Comparison of ENCODE assay signal across 17 cellular contexts in genomic region chr2:189413249-189413648, GRCh38.
"Had no signal": no experiment of that assay in that cellular context is flagged by ENCODE, and none has a peak within 500 bp of the region (broad histone marks: within the 10 kb centered on the region; RNA-seq: fewer than 3 reads in every experiment).

No MANE protein-coding gene starts in this region.

- H3K27me3 ChIP-seq: thyroid gland had no signal

- H3K9me3 Mint-ChIP-seq: activated CD4-positive, alpha-beta memory T cell treated with anti-CD3 and anti-CD28 coated beads for 36 hours; activated naive CD8-positive, alpha-beta T cell treated with anti-CD3 and anti-CD28 coated beads for 36 hours; neural crest cell had no signal

- H3K27ac ChIP-seq: thyroid gland had no signal

- H3K9me3 ChIP-seq: thyroid gland had no signal

- ATAC-seq: stimulated activated naive CD8-positive, alpha-beta T cell treated with anti-CD3 and anti-CD28 coated beads, Interleukin-15, Interleukin-2, amounts not matched to agents 100 U/mL and 50 U/mL, for 24 hours had no signal

- H3K36me3 ChIP-seq: thyroid gland had no signal

- H3K4me1 Mint-ChIP-seq: immature natural killer cell had no signal

- H3K27ac Mint-ChIP-seq: activated CD4-positive, alpha-beta memory T cell treated with anti-CD3 and anti-CD28 coated beads for 36 hours; activated naive CD8-positive, alpha-beta T cell treated with anti-CD3 and anti-CD28 coated beads for 36 hours; immature natural killer cell had no signal

- DNase-seq: activated CD4-positive, alpha-beta memory T cell treated with anti-CD3 and anti-CD28 coated beads for 36 hours; activated CD4-positive, alpha-beta T cell treated with anti-CD3 and anti-CD28 coated beads for 48 hours; activated naive CD4-positive, alpha-beta T cell treated with Interleukin-2 at 50 U/mL for 16 hours; activated naive CD8-positive, alpha-beta T cell treated with anti-CD3 and anti-CD28 coated beads for 36 hours; activated T-cell treated with anti-CD3 and anti-CD28 coated beads, Interleukin-2, amount 50 U/mL, for 48 hours; amniotic stem cell; effector CD4-positive, alpha-beta T cell; foreskin melanocyte; immature natural killer cell; midbrain; retina; stimulated activated CD4-positive, alpha-beta T cell treated with anti-CD3 and anti-CD28 coated beads, Interleukin-12 subunit alpha, Interleukin-12 subunit beta, amount 100 ng/mL, for 4 hours; stimulated activated CD4-positive, alpha-beta T cell treated with anti-CD3 and anti-CD28 coated beads, Interleukin-4, amount 100 ng/mL, for 4 hours; stimulated activated naive CD8-positive, alpha-beta T cell treated with anti-CD3 and anti-CD28 coated beads, Interleukin-15, Interleukin-2, amounts not matched to agents 100 U/mL and 50 U/mL, for 24 hours; substantia nigra; thyroid gland had no signal

- H3K4me3 ChIP-seq: thyroid gland had no signal

- H3K4me3 Mint-ChIP-seq: activated CD4-positive, alpha-beta memory T cell treated with anti-CD3 and anti-CD28 coated beads for 36 hours; activated naive CD8-positive, alpha-beta T cell treated with anti-CD3 and anti-CD28 coated beads for 36 hours; immature natural killer cell; neural crest cell had no signal

- H3K27me3 Mint-ChIP-seq: activated CD4-positive, alpha-beta memory T cell treated with anti-CD3 and anti-CD28 coated beads for 36 hours; activated naive CD8-positive, alpha-beta T cell treated with anti-CD3 and anti-CD28 coated beads for 36 hours had no signal

- H3K36me3 Mint-ChIP-seq: activated CD4-positive, alpha-beta memory T cell treated with anti-CD3 and anti-CD28 coated beads for 36 hours; activated naive CD8-positive, alpha-beta T cell treated with anti-CD3 and anti-CD28 coated beads for 36 hours; immature natural killer cell had no signal
